In the genomic region with DNA sequence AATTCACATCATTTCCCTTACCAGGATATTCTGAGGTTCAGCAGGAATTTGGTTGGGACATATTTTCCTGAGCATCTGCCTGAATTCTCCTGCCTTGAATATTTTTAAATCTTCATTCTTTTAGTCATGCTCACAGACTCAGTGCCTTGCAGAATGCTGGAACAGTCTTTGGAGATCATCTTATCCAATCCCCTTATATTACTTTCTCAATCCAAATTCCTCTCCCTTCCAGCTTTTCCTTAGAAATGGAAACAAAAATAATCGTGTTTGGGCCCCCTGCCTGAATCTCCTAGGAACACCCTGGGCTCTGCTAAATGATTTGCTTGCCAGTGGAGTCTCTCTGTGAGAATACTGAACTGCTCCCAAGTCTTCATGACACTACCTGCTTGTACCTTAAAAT, we compare ENCODE assay signal across 27 cellular contexts.
"Had no signal": no experiment of that assay in that cellular context is flagged by ENCODE, and none has a peak within 500 bp of the region (broad histone marks: within the 10 kb centered on the region; RNA-seq: fewer than 3 reads in every experiment).

No MANE protein-coding gene starts in this region.

- H3K4me3 ChIP-seq: breast epithelium, esophagus squamous epithelium, sigmoid colon, smooth muscle cell, thyroid gland, upper lobe of right lung had no signal

- ATAC-seq: activated CD4-positive, CD25-positive, alpha-beta regulatory T cell treated with anti-CD3 and anti-CD28 coated beads, Interleukin-2, amount 50 U/mL, for 24 hours; activated naive CD8-positive, alpha-beta T cell treated with anti-CD3 and anti-CD28 coated beads, Interleukin-2, amount 50 U/mL, for 24 hours; natural killer cell treated with Interleukin-12 subunit alpha and Interleukin-12 subunit beta and Interleukin-15 and Interleukin-18, amount 100 ng/mL, for 72 hours; stimulated activated memory B cell treated with anti-CD40 and anti-IgM and Interleukin-4, amounts not matched to agents 10 μg/mL and 1 μg/mL and 100 μg/mL, for 72 hours; stimulated activated naive CD8-positive, alpha-beta T cell treated with anti-CD3 and anti-CD28 coated beads, Interleukin-15, amount 100 ng/mL, for 72 hours; upper lobe of right lung had no signal

- DNase-seq: activated CD4-positive, alpha-beta memory T cell treated with anti-CD3 and anti-CD28 coated beads, Interleukin-2, amount 10 ng/mL, durations not matched to agents 7 days and 5 days; activated CD4-positive, alpha-beta T cell treated with anti-CD3 and anti-CD28 coated beads, Interleukin-2, amount 10 ng/mL, durations not matched to agents 24 days and 14 days; activated CD8-positive, alpha-beta memory T cell treated with anti-CD3 and anti-CD28 coated beads, Interleukin-2, amount 50 U/mL, for 48 hours; activated gamma-delta T cell; activated naive CD4-positive, alpha-beta T cell treated with anti-CD3 and anti-CD28 coated beads, Interleukin-2, amount 50 U/mL, for 16 hours; activated naive CD8-positive, alpha-beta T cell treated with anti-CD3 and anti-CD28 coated beads, Interleukin-2, amount 50 U/mL, for 24 hours; activated T-cell treated with anti-CD3 and anti-CD28 coated beads, Interleukin-2, amount 50 U/mL, for 24 hours; dermis blood vessel endothelial cell; effector CD4-positive, alpha-beta T cell; esophagus squamous epithelium; islet precursor cell; left cardiac atrium; sigmoid colon; SK-N-SH; stimulated activated CD4-positive, alpha-beta T cell treated with anti-CD3 and anti-CD28 coated beads, Interleukin-1b, Interleukin-23, amount 100 ng/mL, for 48 hours; stimulated activated CD4-positive, alpha-beta T cell treated with anti-CD3 and anti-CD28 coated beads, Interleukin-4, amount 100 ng/mL, for 4 hours; stimulated activated CD8-positive, alpha-beta memory T cell treated with anti-CD3 and anti-CD28 coated beads, Interleukin-4, amount 100 ng/mL, for 48 hours; stimulated activated naive CD8-positive, alpha-beta T cell treated with anti-CD3 and anti-CD28 coated beads, Interleukin-15, amount 100 ng/mL, for 72 hours; SW 1271; T-helper 9 cell; thyroid gland; upper lobe of right lung had no signal
